24 cellular contexts compared by ENCODE assay signal in the genomic region with DNA sequence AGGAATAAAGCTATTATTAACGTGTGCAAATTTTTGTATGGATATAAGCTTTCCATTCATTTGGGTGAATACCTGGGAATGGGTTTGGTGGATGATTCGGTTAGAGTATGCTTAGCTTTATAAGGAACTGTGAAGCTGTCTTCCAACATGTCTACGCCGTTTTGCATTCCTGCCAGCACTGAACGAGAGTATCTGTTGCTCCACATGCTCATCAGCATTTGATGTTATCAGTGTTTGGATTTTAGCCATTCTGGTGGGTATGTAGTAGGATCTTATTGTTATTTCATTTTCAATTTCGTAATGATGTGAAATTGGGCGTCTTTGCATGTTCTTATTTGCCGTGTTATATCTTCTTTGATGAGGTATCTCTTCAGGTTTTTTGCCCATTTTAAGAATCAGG.
A peak's percentile ranks its signal among the peaks of the same experiment; 100 is the strongest.
DNase-seq lines count a peak whose midpoint lies in the region; ATAC-seq, FAIRE-seq and TF ChIP-seq lines count a peak whose summit lies in the region.
"Had no signal": no experiment of that assay in that cellular context is flagged by ENCODE, and none has a peak within 500 bp of the region (broad histone marks: within the 10 kb centered on the region; RNA-seq: fewer than 3 reads in every experiment).

No MANE protein-coding gene starts in this region.

- H3K27ac ChIP-seq in H1 (ENCODE audit: low read depth, low read length) = no peak overlapping the region
- H3K27ac ChIP-seq: BLaER1, GM23248 had no signal

- H3K27ac Mint-ChIP-seq in activated CD8-positive, alpha-beta memory T cell treated with anti-CD3 and anti-CD28 coated beads, Interleukin-2, amount 10 ng/mL, durations not matched to agents 7 days and 5 days = peak overlapping the region; percentile 29
- H3K27ac Mint-ChIP-seq in T-helper 17 cell = peak overlapping the region; percentile 43
- H3K27ac Mint-ChIP-seq in glutamatergic neuron (ENCODE audit: unreplicated experiment) = no peak overlapping the region
- H3K27ac Mint-ChIP-seq: CD4-positive, alpha-beta T cell; HFFc6 had no signal

- FAIRE-seq in H1 (lab: Jason Lieb, UNC) = no peak
- FAIRE-seq: D721Med, GM18507 had no signal

- H2AK5ac ChIP-seq in H1 (ENCODE audit: low read depth, low read length) = no peak overlapping the region

- H3K9me3 ChIP-seq in T-helper 17 cell (ENCODE audit: control insufficient read depth, low read length, poor library complexity, severe bottlenecking) (no peaks in the 10 kb centered on the region), H1 (ENCODE audit: insufficient read depth in 2 of 2, low read depth in 1 of 2, low read length in 1 of 2) (no peaks in the 10 kb centered on the region)

- H3K79me2 ChIP-seq in H1 (ENCODE audit: control insufficient read depth in 1 of 2, insufficient read depth in 2 of 2, low read length in 2 of 2) = peaks cover 0 to 22% of the 10 kb centered on the region in 2 experiments; a peak in 2 of 4 replicates

- H3K36me3 ChIP-seq in H1 (ENCODE audit: control insufficient read depth in 2 of 4, insufficient read depth in 4 of 4, low read length in 3 of 4) = no peaks in the 10 kb centered on the region

- no peak overlapping the region for H4K8ac ChIP-seq in H1 (ENCODE audit: extremely low read depth, insufficient read depth, low read length)

- H2BK15ac ChIP-seq in H1 (ENCODE audit: low read length) = no peak overlapping the region

- peak overlapping the region; percentile 29 for H3K4me3 Mint-ChIP-seq in activated CD8-positive, alpha-beta memory T cell treated with anti-CD3 and anti-CD28 coated beads, Interleukin-2, amount 10 ng/mL, durations not matched to agents 7 days and 5 days
- H3K4me3 Mint-ChIP-seq in T-helper 17 cell (no peak overlapping the region), glutamatergic neuron (ENCODE audit: unreplicated experiment) (no peak overlapping the region)
- H3K4me3 Mint-ChIP-seq: CD4-positive, alpha-beta T cell; H9; HFFc6 had no signal

- DNase-seq in activated CD8-positive, alpha-beta memory T cell treated with anti-CD3 and anti-CD28 coated beads, Interleukin-2, amount 10 ng/mL, durations not matched to agents 7 days and 5 days = no peak
- DNase-seq in activated CD8-positive, alpha-beta memory T cell treated with anti-CD3 and anti-CD28 coated beads, Interleukin-2, amount 50 U/mL, for 4 hours = no peak
- no peak for DNase-seq in T-helper 17 cell
- DNase-seq in H1 (ENCODE audit: low read depth in 1 of 2, low spot score in 2 of 2) = no peak
- DNase-seq in NCI-H2171 (lab: John Stamatoyannopoulos, UW) = no peak
- DNase-seq in glutamatergic neuron = no peak
- DNase-seq: CD4-positive, alpha-beta T cell; GM23248; H9; HFFc6; KBM-7; MG63; NCI-H1105 treated with DMSO at 0.1 percent for 48 hours; NCI-H146; NCI-H1930; NCI-H2107; NCI-H446; NCI-H524 treated with DMSO at 0.1 percent for 48 hours; NCI-H774; PC-3 had no signal

- TF ChIP-seq POLR2A in H1 (IDR thresholded peaks at IDR 0.05; ENCODE audit: control extremely low read depth in 1 of 2, low read depth in 2 of 2, low read length in 2 of 2) = no peak

- H3K27me3 Mint-ChIP-seq in activated CD8-positive, alpha-beta memory T cell treated with anti-CD3 and anti-CD28 coated beads, Interleukin-2, amount 10 ng/mL, durations not matched to agents 7 days and 5 days = no peaks in the 10 kb centered on the region
- H3K27me3 Mint-ChIP-seq in T-helper 17 cell = no peaks in the 10 kb centered on the region
- H3K27me3 Mint-ChIP-seq in glutamatergic neuron (ENCODE audit: unreplicated experiment) = no peaks in the 10 kb centered on the region
- H3K27me3 Mint-ChIP-seq: CD4-positive, alpha-beta T cell had no signal

- no peaks in the 10 kb centered on the region for H3K9me3 Mint-ChIP-seq in activated CD8-positive, alpha-beta memory T cell treated with anti-CD3 and anti-CD28 coated beads, Interleukin-2, amount 10 ng/mL, durations not matched to agents 7 days and 5 days (ENCODE audit: low read depth)
- peaks cover 2% of the 10 kb centered on the region for H3K9me3 Mint-ChIP-seq in glutamatergic neuron (ENCODE audit: unreplicated experiment)
- H3K9me3 Mint-ChIP-seq: CD4-positive, alpha-beta T cell; H9; HFFc6 had no signal

- H2BK5ac ChIP-seq in H1 (ENCODE audit: low read depth, low read length) = no peak overlapping the region

- peaks cover 0 to 9% (median 1%) of the 10 kb centered on the region in 4 experiments; a peak in 6 of 7 replicates for H3K4me1 ChIP-seq in H1 (replicated peaks in 1 of 4; ENCODE audit: control insufficient read depth in 3 of 4, insufficient read depth in 4 of 4, low read length in 3 of 4)
- H3K4me1 ChIP-seq: BLaER1 had no signal

- no peak overlapping the region for H4K91ac ChIP-seq in H1 (replicated peaks; ENCODE audit: insufficient read length, low read length)

- H2BK20ac ChIP-seq in H1 (ENCODE audit: low read length) = no peak overlapping the region

- no peak overlapping the region for H2AFZ ChIP-seq in H1 (ENCODE audit: low read length)
- H2AFZ ChIP-seq: GM23248 had no signal

- peaks cover 55% of the 10 kb centered on the region for H3K4me1 Mint-ChIP-seq in activated CD8-positive, alpha-beta memory T cell treated with anti-CD3 and anti-CD28 coated beads, Interleukin-2, amount 10 ng/mL, durations not matched to agents 7 days and 5 days
- H3K4me1 Mint-ChIP-seq in T-helper 17 cell (peaks cover 18% of the 10 kb centered on the region), glutamatergic neuron (ENCODE audit: low read depth, unreplicated experiment) (peaks cover 16% of the 10 kb centered on the region)

- peaks cover 3% of the 10 kb centered on the region; the same call in 1 of the 2 replicates for H3K79me1 ChIP-seq in H1 (ENCODE audit: low read depth, low read length)

- H3K9ac ChIP-seq in H1 (replicated peaks in 1 of 4; ENCODE audit: extremely low read depth in 1 of 4, low read depth in 3 of 4, low read length in 3 of 4) = no peak overlapping the region
- H3K9ac ChIP-seq: BLaER1, GM23248 had no signal

- no peaks in the 10 kb centered on the region for H3K27me3 ChIP-seq in H1 (replicated peaks in 1 of 4; ENCODE audit: control insufficient read depth in 3 of 4, extremely low read depth in 1 of 4, insufficient read depth in 3 of 4, low read length in 3 of 4)
- H3K27me3 ChIP-seq: BLaER1, MG63 had no signal

- no peak for TF ChIP-seq EP300 in H1 (IDR thresholded peaks at IDR 0.05; ENCODE audit: borderline replicate concordance in 1 of 2, low read depth in 2 of 2, low read length in 2 of 2)

- POLR2A ChIA-PET in H1 (lab: Charles Lee; ENCODE audit: partially characterized antibody) = no interaction called here

- TF ChIP-seq RAD21 in H1 (IDR thresholded peaks at IDR 0.05 in 1 of 2, conservative IDR thresholded peaks at IDR 0.05 in 1 of 2; ENCODE audit: low read depth in 2 of 2, low read length in 2 of 2) = no peak

- peak overlapping the region; percentile 97 for H3K14ac ChIP-seq in H1 (ENCODE audit: insufficient read length)

- H2BK120ac ChIP-seq in H1 (replicated peaks; ENCODE audit: low read depth, low read length) = no peak overlapping the region

- no peak overlapping the region for H4K5ac ChIP-seq in H1 (ENCODE audit: insufficient read length, low read depth, low read length)

- no peak overlapping the region for H3K4me3 ChIP-seq in H1 (ENCODE audit: extremely low read depth in 1 of 4, insufficient read depth in 2 of 4, low read depth in 3 of 4, low read length in 4 of 4)
- H3K4me3 ChIP-seq: BLaER1, GM23248, MG63 had no signal

- no peaks in the 10 kb centered on the region for H3K23me2 ChIP-seq in H1 (ENCODE audit: low read depth, low read length)

- H2BK12ac ChIP-seq in H1 (ENCODE audit: low read depth, low read length) = no peak overlapping the region

- no peak overlapping the region for H3K4ac ChIP-seq in H1 (replicated peaks; ENCODE audit: insufficient read length, low read depth, low read length)

- H3K23ac ChIP-seq in H1 (ENCODE audit: insufficient read length) = no peak overlapping the region

- H3K18ac ChIP-seq in H1 (ENCODE audit: extremely low read depth, low read length) = no peak overlapping the region

- H3K56ac ChIP-seq in H1 (replicated peaks; ENCODE audit: insufficient read length, low read depth, low read length) = no peak overlapping the region

- peaks cover 47% of the 10 kb centered on the region for H3K36me3 Mint-ChIP-seq in activated CD8-positive, alpha-beta memory T cell treated with anti-CD3 and anti-CD28 coated beads, Interleukin-2, amount 10 ng/mL, durations not matched to agents 7 days and 5 days
- H3K36me3 Mint-ChIP-seq in T-helper 17 cell (ENCODE audit: low read depth) (peaks cover 5% of the 10 kb centered on the region), glutamatergic neuron (ENCODE audit: unreplicated experiment) (peaks cover 4% of the 10 kb centered on the region)

- WGBS in H1 (ENCODE audit: extremely low coverage in 1 of 2, insufficient coverage in 1 of 2, insufficient read length in 1 of 2, insufficient replicate concordance in 2 of 2, low coverage in 1 of 2, low lambda C conversion rate in 2 of 2, missing lambda C conversion rate in 1 of 2), 2 experiments = 85% methylated on average over 8 of the region's 8 CpGs; no CpG with 5 or more reads in 1 of the 2 experiments

- CTCF ChIA-PET in activated CD8-positive, alpha-beta memory T cell treated with anti-CD3 and anti-CD28 coated beads, Interleukin-2, amount 10 ng/mL, durations not matched to agents 7 days and 5 days (lab: Charles Lee) = interaction anchor here (0.7 kb wide), 1 partner anchor 9 kb away, joined by 3 read pairs; no protein-coding TSS in a partner anchor
- CTCF ChIA-PET in H1 (lab: Charles Lee; ENCODE audit: partially characterized antibody) = no interaction called here

- TF ChIP-seq CTCF in H1 (IDR thresholded peaks at IDR 0.05; ENCODE audit: control extremely low read depth in 1 of 3, insufficient read depth in 1 of 3, low read depth in 1 of 3, low read length in 3 of 3) = no peak
- no peak for TF ChIP-seq CTCF in glutamatergic neuron (IDR thresholded peaks at IDR 0.05; ENCODE audit: partially characterized antibody, unreplicated experiment)

- no peak overlapping the region for H3K4me2 ChIP-seq in H1 (ENCODE audit: insufficient read depth in 1 of 2, low read depth in 2 of 2, low read length in 2 of 2)
- H3K4me2 ChIP-seq: BLaER1 had no signal

- ATAC-seq in activated CD8-positive, alpha-beta memory T cell treated with anti-CD3 and anti-CD28 coated beads, Interleukin-2, amount 10 ng/mL, durations not matched to agents 7 days and 5 days = no peak
- no peak for ATAC-seq in T-helper 17 cell
- no peak for ATAC-seq in HG03571 (IDR thresholded peaks at IDR 0.05; ENCODE audit: unreplicated experiment)
- ATAC-seq: PC-3 had no signal

- H4K20me1 ChIP-seq in H1 (replicated peaks in 1 of 2; ENCODE audit: control insufficient read depth in 1 of 2, insufficient read depth in 2 of 2, low read length in 2 of 2) = peaks cover 0 to 4% of the 10 kb centered on the region in 2 experiments

TF ChIP-seq in H1, 55 proteins besides CTCF, POLR2A, EP300 and RAD21 (continues in another document):
- no peak for TF ChIP-seq BACH1 (IDR thresholded peaks at IDR 0.05; ENCODE audit: low read length)
